In genomic region chr13:97391201-97391600, GRCh38 we compare ENCODE assay signal across 14 cellular contexts. TPM values are rescaled to one million over a fixed set of nuclear protein-coding genes. Genes with fewer than 3 reads are reported as not detected.
A peak's percentile ranks its signal among the peaks of the same experiment; 100 is the strongest.
DNase-seq lines count a peak whose midpoint lies in the region; ATAC-seq and TF ChIP-seq lines count a peak whose summit lies in the region.
"Had no signal": no experiment of that assay in that cellular context is flagged by ENCODE, and none has a peak within 500 bp of the region (broad histone marks: within the 10 kb centered on the region; RNA-seq: fewer than 3 reads in every experiment).

No MANE protein-coding gene starts in this region.

- peak overlapping the region; percentile 50 for H3K27ac Mint-ChIP-seq in osteocyte (ENCODE audit: unreplicated experiment)
- H3K27ac Mint-ChIP-seq: CD14-positive monocyte had no signal

- H3K4me3 Mint-ChIP-seq in osteocyte (ENCODE audit: unreplicated experiment): no peak overlapping the region
- H3K4me3 Mint-ChIP-seq: CD14-positive monocyte had no signal

- no peak for ATAC-seq in GM21515 (IDR thresholded peaks at IDR 0.05; ENCODE audit: unreplicated experiment)

- TF ChIP-seq POLR2A in esophagus squamous epithelium (IDR thresholded peaks at IDR 0.05): no peak

- TF ChIP-seq CTCF in osteocyte (IDR thresholded peaks at IDR 0.05) (no peak), foreskin fibroblast (IDR thresholded peaks at IDR 0.05; ENCODE audit: low read depth, low read length) (no peak), esophagus squamous epithelium (IDR thresholded peaks at IDR 0.05) (no peak)

- no peak overlapping the region for H3K27ac ChIP-seq in esophagus squamous epithelium

- H3K27me3 Mint-ChIP-seq in osteocyte (ENCODE audit: unreplicated experiment): no peaks in the 10 kb centered on the region

- WGBS in esophagus squamous epithelium, 2 donors: 40 to 48% methylated on average over 1 of the region's 1 CpG

- H3K36me3 Mint-ChIP-seq in osteocyte (ENCODE audit: unreplicated experiment): peaks cover 28% of the 10 kb centered on the region

- H3K36me3 ChIP-seq in esophagus squamous epithelium: peaks cover 0 to 42% (median 0%) of the 10 kb centered on the region in 3 donors

- H3K4me1 ChIP-seq in esophagus squamous epithelium: peaks cover 0 to 17% (median 3%) of the 10 kb centered on the region in 3 donors

- DNase-seq in EH (ENCODE audit: low read depth): peak; percentile 48
- peak; percentile 52 for DNase-seq in NCI-H226
- peak; percentile 15 for DNase-seq in astrocyte of the hippocampus (ENCODE audit: low read depth, low spot score)
- DNase-seq in osteocyte (ENCODE audit: extremely low spot score, unreplicated experiment): no peak
- no peak for DNase-seq in foreskin fibroblast
- DNase-seq in esophagus squamous epithelium (lab: John Stamatoyannopoulos, UW): no peak
- DNase-seq in pons (ENCODE audit: low spot score): no peak
- DNase-seq: AML-193, COR-L47, HCEC 1CT, NCI-H187 treated with DMSO at 0.1 percent for 48 hours, NCI-H69 had no signal

- H3K4me3 ChIP-seq in foreskin fibroblast (ENCODE audit: low read depth in 1 of 2, low read length in 2 of 2): no peak overlapping the region
- H3K4me3 ChIP-seq in esophagus squamous epithelium: no peak overlapping the region

- intact Hi-C loops in esophagus squamous epithelium (cut with DNase I): no loop called here

- H3K9me3 ChIP-seq in esophagus squamous epithelium: no peaks in the 10 kb centered on the region

- H3K9me3 Mint-ChIP-seq in osteocyte (ENCODE audit: unreplicated experiment): no peaks in the 10 kb centered on the region

- H3K4me1 Mint-ChIP-seq in osteocyte (ENCODE audit: unreplicated experiment): peaks cover 19% of the 10 kb centered on the region

- no peaks in the 10 kb centered on the region for H3K27me3 ChIP-seq in esophagus squamous epithelium

RNA-seq across cellular contexts. Expression of gene RAP2A, which starts 42.8 kb away (rescaled TPM):
- total RNA-seq in osteocyte: 26.3 and 27.9 TPM in 2 replicates
- total RNA-seq in esophagus squamous epithelium: 10 to 100 TPM; 20.3 to 29.1 (median 26.7) TPM

Comparison
In these comparisons a context has a peak if more than half of its experiments do, and no peak if none do; other contexts are left out.
1. DNase-seq: peak in EH (single experiment), NCI-H226 (single experiment) and astrocyte of the hippocampus (single experiment); none in osteocyte (single experiment), foreskin fibroblast (0 of 2), esophagus squamous epithelium (single experiment) and pons (single experiment).